In the genomic region with DNA sequence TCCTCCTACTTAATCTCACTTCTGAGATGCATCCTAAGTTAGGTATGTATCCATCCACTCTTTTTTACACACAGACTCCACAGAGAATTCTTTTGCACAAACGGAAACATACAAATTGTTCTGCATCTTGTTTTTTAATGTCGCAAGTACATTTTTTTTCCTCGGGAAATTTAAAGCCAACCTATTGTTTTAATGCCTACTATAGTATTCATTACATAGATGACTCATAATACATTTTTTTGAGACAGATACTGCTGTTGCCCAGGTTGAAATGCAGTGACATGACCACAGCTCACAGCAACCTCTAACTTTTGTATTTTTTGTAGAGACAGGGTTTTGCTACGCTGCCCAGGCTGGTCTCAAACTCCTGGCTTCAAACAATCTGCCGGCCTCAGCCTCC, we compare ENCODE assay signal across 18 cellular contexts.
DNase-seq lines count a peak whose midpoint lies in the region; ATAC-seq and TF ChIP-seq lines count a peak whose summit lies in the region.
"Had no signal": no experiment of that assay in that cellular context is flagged by ENCODE, and none has a peak within 500 bp of the region (broad histone marks: within the 10 kb centered on the region; RNA-seq: fewer than 3 reads in every experiment).

No MANE protein-coding gene starts in this region.

- no peaks in the 10 kb centered on the region for H4K20me1 ChIP-seq in PC-9 (ENCODE audit: insufficient read depth)

- DNase-seq in PC-9, result peak; percentile 17 to 89
- DNase-seq in RWPE2 (ENCODE audit: low spot score), result peak; percentile 7
- DNase-seq in epithelial cell of esophagus (ENCODE audit: low read depth), result peak; percentile 52
- peak; percentile 4 for DNase-seq in islet precursor cell
- DNase-seq in midbrain (lab: John Stamatoyannopoulos, UW), result no peak
- DNase-seq in activated T-cell treated with anti-CD3 and anti-CD28 coated beads, Interleukin-2, amount 50 U/mL, for 24 hours, result no peak
- DNase-seq: C1 segment of cervical spinal cord; CD4-positive, alpha-beta memory T cell; DMS 273 treated with DMSO at 0.1 percent for 48 hours; DMS79; EL; GDM1; H9 had no signal

- TF ChIP-seq CTCF in PC-9 (conservative IDR thresholded peaks at IDR 0.05), result no peak
- no peak for TF ChIP-seq CTCF in RWPE2 (IDR thresholded peaks at IDR 0.05; ENCODE audit: poor library complexity, severe bottlenecking)
- no peak for TF ChIP-seq CTCF in epithelial cell of esophagus (IDR thresholded peaks at IDR 0.05; ENCODE audit: insufficient read depth, low read depth, low read length, missing control alignments)

- peak; percentile 91 for ATAC-seq in RWPE2 (ENCODE audit: low read depth)
- no peak for ATAC-seq in HG02623 (IDR thresholded peaks at IDR 0.05; ENCODE audit: unreplicated experiment)
- no peak for ATAC-seq in GM21423 (IDR thresholded peaks at IDR 0.05; ENCODE audit: unreplicated experiment)
- ATAC-seq: GM12878, GM23338, HCT116 had no signal

- POLR2A ChIA-PET in PC-9 (lab: Charles Lee; ENCODE audit: unreplicated experiment), result no interaction called here

- H2AFZ ChIP-seq in PC-9, result no peak overlapping the region
- H2AFZ ChIP-seq: GM23338 had no signal

- H3K4me3 Mint-ChIP-seq in activated T-cell treated with anti-CD3 and anti-CD28 coated beads, Interleukin-2, amount 50 U/mL, for 24 hours, result no peak overlapping the region
- H3K4me3 Mint-ChIP-seq: CD4-positive, alpha-beta memory T cell; GM23338; H9 had no signal

- CTCF ChIA-PET in PC-9 (lab: Charles Lee), result no interaction called here

- no peaks in the 10 kb centered on the region for H3K9me3 Mint-ChIP-seq in activated T-cell treated with anti-CD3 and anti-CD28 coated beads, Interleukin-2, amount 50 U/mL, for 24 hours
- H3K9me3 Mint-ChIP-seq: GM23338, H9 had no signal

- H3K4me3 ChIP-seq in PC-9, result no peak overlapping the region
- H3K4me3 ChIP-seq in RWPE2 (ENCODE audit: severe bottlenecking), result no peak overlapping the region
- no peak overlapping the region for H3K4me3 ChIP-seq in epithelial cell of esophagus (ENCODE audit: low read length)
- H3K4me3 ChIP-seq: GM12878, GM23338 had no signal

- BruUV-seq in PC-9 (replicated peaks; lab: Mats Ljungman, UMichigan), result no TSS peak

- no peak overlapping the region for H3K27ac Mint-ChIP-seq in activated T-cell treated with anti-CD3 and anti-CD28 coated beads, Interleukin-2, amount 50 U/mL, for 24 hours
- H3K27ac Mint-ChIP-seq: GM23338, H9 had no signal

- peaks cover 11% of the 10 kb centered on the region for H3K4me1 Mint-ChIP-seq in activated T-cell treated with anti-CD3 and anti-CD28 coated beads, Interleukin-2, amount 50 U/mL, for 24 hours (ENCODE audit: low read depth)

- H3K27ac ChIP-seq in PC-9 (peak overlapping the region; percentile 39; the same call in 1 of the 2 replicates), RWPE2 (ENCODE audit: poor library complexity, severe bottlenecking) (peak overlapping the region; percentile 48)

- H3K79me2 ChIP-seq in PC-9 (ENCODE audit: low read depth), result no peaks in the 10 kb centered on the region

- H3K4me1 ChIP-seq in PC-9 (replicated peaks; ENCODE audit: insufficient read depth), result peaks cover 40% of the 10 kb centered on the region
- H3K4me1 ChIP-seq in RWPE2 (ENCODE audit: insufficient read depth, poor library complexity, severe bottlenecking), result peaks cover 27% of the 10 kb centered on the region

- no peaks in the 10 kb centered on the region for H3K36me3 Mint-ChIP-seq in activated T-cell treated with anti-CD3 and anti-CD28 coated beads, Interleukin-2, amount 50 U/mL, for 24 hours (ENCODE audit: low read depth)

- H3K36me3 ChIP-seq in PC-9 (ENCODE audit: low read depth) (no peaks in the 10 kb centered on the region), RWPE2 (ENCODE audit: low read depth) (no peaks in the 10 kb centered on the region)

- H3K9me3 ChIP-seq in PC-9 (ENCODE audit: insufficient read depth, low read depth), result no peaks in the 10 kb centered on the region
- no peaks in the 10 kb centered on the region for H3K9me3 ChIP-seq in RWPE2 (ENCODE audit: severe bottlenecking)

- intact Hi-C loops in PC-9 (cut with micrococcal nuclease; ENCODE audit: unreplicated experiment), result no loop called here

- peaks cover 22% of the 10 kb centered on the region for H3F3A ChIP-seq in PC-9 (ENCODE audit: insufficient read depth, low read depth)

- H3K27me3 ChIP-seq in PC-9 (ENCODE audit: insufficient read depth, low read depth) (no peaks in the 10 kb centered on the region), RWPE2 (ENCODE audit: insufficient read depth, poor library complexity, severe bottlenecking) (no peaks in the 10 kb centered on the region)

- no peaks in the 10 kb centered on the region for H3K9me2 ChIP-seq in PC-9 (ENCODE audit: insufficient read depth)

- no peaks in the 10 kb centered on the region for H3K27me3 Mint-ChIP-seq in activated T-cell treated with anti-CD3 and anti-CD28 coated beads, Interleukin-2, amount 50 U/mL, for 24 hours
- H3K27me3 Mint-ChIP-seq: CD4-positive, alpha-beta memory T cell had no signal

- H3K4me2 ChIP-seq in PC-9, result peak overlapping the region; percentile 46
- H3K4me2 ChIP-seq: GM23338 had no signal

Comparison
In these comparisons a context has a peak if more than half of its experiments do, and no peak if none do; other contexts are left out.
1. DNase-seq: peak in PC-9 (2 of 2), RWPE2 (single experiment), epithelial cell of esophagus (single experiment) and islet precursor cell (single experiment); none in midbrain (single experiment) and activated T-cell treated with anti-CD3 and anti-CD28 coated beads, Interleukin-2, amount 50 U/mL, for 24 hours (single experiment).